ENCODE assay signal across 7 cellular contexts in the genomic region with DNA sequence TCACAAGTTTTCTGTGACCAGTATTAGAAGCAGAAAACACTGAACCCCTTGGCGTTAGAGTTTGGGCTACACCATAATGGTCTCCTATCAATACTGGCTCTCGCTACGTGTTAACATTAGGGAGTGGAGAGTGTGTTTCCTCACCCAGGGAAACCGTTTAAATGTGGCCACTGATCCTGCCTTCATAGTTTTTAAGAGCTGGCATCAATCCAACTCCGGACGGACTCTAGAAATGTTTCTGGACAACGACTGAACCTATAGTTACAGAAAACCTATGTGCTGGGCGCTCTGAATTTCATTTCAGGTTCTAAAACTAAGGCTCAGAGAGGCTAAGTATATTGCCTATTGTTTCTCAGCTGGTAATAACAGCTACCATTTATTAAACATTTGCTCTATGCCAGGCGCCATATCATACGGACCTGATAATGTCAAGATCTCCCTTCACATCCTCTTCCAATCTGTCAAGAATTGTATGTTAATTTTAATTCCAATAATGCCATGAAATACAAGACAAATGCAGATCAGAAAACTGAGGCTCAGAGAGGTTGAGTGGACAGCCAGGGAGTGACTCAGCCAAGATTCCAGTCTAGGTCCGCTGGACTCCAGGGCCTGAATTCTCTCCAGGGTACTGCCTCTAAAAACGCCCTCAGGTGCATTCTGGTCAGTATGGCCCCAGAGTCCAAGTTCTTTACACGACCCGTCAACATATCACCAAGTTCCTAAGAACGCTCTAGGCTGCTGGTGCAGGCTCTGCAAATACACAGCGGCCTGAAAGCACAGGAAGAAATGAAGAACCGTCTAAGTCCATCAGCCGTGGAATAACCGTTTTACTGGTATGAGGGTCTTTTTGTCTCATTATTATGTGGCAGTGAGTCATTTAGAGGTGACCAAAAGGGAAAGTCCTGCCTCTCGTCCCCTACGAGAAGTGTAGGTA. TPM values are rescaled to one million over a fixed set of nuclear protein-coding genes. Genes with fewer than 3 reads are reported as not detected.
DNase-seq lines count a peak whose midpoint lies in the region; ATAC-seq and TF ChIP-seq lines count a peak whose summit lies in the region.

No MANE protein-coding gene starts in this region.

- H3K9ac ChIP-seq in Karpas-422 (ENCODE audit: low read length), result peak overlapping the region; percentile 82

- peak overlapping the region; percentile 92 for H3K4me2 ChIP-seq in Karpas-422 (ENCODE audit: low read depth, low read length, poor library complexity, severe bottlenecking)

- H3K27me3 ChIP-seq in Karpas-422 (ENCODE audit: low read length), result no peaks in the 10 kb centered on the region

- peaks cover 11 to 14% (median 11%) of the 10 kb centered on the region in 3 donors for H3K27me3 Mint-ChIP-seq in immature natural killer cell (ENCODE audit: low read depth in 3 of 3)

- no peaks in the 10 kb centered on the region for H3K9me3 ChIP-seq in Karpas-422 (ENCODE audit: low read length)

- H3K79me2 ChIP-seq in Karpas-422 (ENCODE audit: low read length), result peaks cover 42% of the 10 kb centered on the region

- H3K27ac Mint-ChIP-seq in immature natural killer cell, result peak overlapping the region; percentile 95 to 99 (median 98)

- H4K20me1 ChIP-seq in Karpas-422 (ENCODE audit: insufficient read depth, low read depth, low read length), result no peaks in the 10 kb centered on the region

- H3K4me3 ChIP-seq in GM12864 (ENCODE audit: low read depth, low read length), result peak overlapping the region; percentile 90
- peak overlapping the region; percentile 79 for H3K4me3 ChIP-seq in Karpas-422 (ENCODE audit: low read length)
- H3K4me3 ChIP-seq in astrocyte of the cerebellum (ENCODE audit: low read depth, low read length), result peak overlapping the region; percentile 95

- H3K9me2 ChIP-seq in Karpas-422 (replicated peaks; ENCODE audit: insufficient read depth, low read length), result no peaks in the 10 kb centered on the region

- in situ Hi-C loops in astrocyte of the cerebellum (cut with HindIII; ENCODE audit: low sequenced_read_pairs), result no loop called here

- no peaks in the 10 kb centered on the region for H3K9me3 Mint-ChIP-seq in immature natural killer cell

- peak overlapping the region; percentile 82 for H3K27ac ChIP-seq in Karpas-422 (ENCODE audit: low read length)

- TF ChIP-seq CTCF in GM12864 (IDR thresholded peaks at IDR 0.05; ENCODE audit: low read depth, low read length, missing control alignments) (no peak), astrocyte of the cerebellum (IDR thresholded peaks at IDR 0.05; ENCODE audit: low read depth, low read length, missing control alignments) (no peak)

- peak overlapping the region; percentile 51; the same call in 1 of the 2 replicates for H2AFZ ChIP-seq in Karpas-422 (ENCODE audit: low read length)

- peaks cover 65% of the 10 kb centered on the region for H3K4me1 ChIP-seq in Karpas-422 (ENCODE audit: low read length)

- ATAC-seq in HG03045 (IDR thresholded peaks at IDR 0.05; ENCODE audit: unreplicated experiment), result no peak

- no peaks in the 10 kb centered on the region for H3K36me3 Mint-ChIP-seq in immature natural killer cell

- peak overlapping the region; percentile 95 to 98 (median 97) for H3K4me3 Mint-ChIP-seq in immature natural killer cell

- DNase-seq in GM12864 (ENCODE audit: low read depth) (peak; percentile 78), Karpas-422 (no peak), astrocyte of the cerebellum (ENCODE audit: low read depth) (no peak), immature natural killer cell (no peak)
- peak; percentile 45 for DNase-seq in stimulated activated CD8-positive, alpha-beta memory T cell treated with anti-CD3 and anti-CD28 coated beads, Interleukin-4, amount 100 ng/mL, for 48 hours
- DNase-seq in stimulated activated CD4-positive, alpha-beta T cell treated with anti-CD3 and anti-CD28 coated beads, Interleukin-4, amount 100 ng/mL, for 1 hour, result no peak

- peaks cover 31 to 38% of the 10 kb centered on the region in 2 donors for H3K4me1 Mint-ChIP-seq in immature natural killer cell

- no peaks in the 10 kb centered on the region for H3K36me3 ChIP-seq in Karpas-422 (ENCODE audit: insufficient read depth, low read length)

RNA-seq across cellular contexts. Expression of a gene that starts 0.9 kb away (rescaled TPM):
- total RNA-seq in Karpas-422 (2014; rRNA removed; shearing (Covaris generic); ENCODE audit: low replicate concordance), result 39.9 and 63.6 TPM in 2 replicates
- polyA plus RNA-seq in immature natural killer cell, result 10 to 100 TPM in 1 of 3 donors, 1 to 10 TPM in 2; 2.9 to 11.0 (median 5.3) TPM

Comparison
In these comparisons a context has a peak if more than half of its experiments do, and no peak if none do; other contexts are left out.
1. DNase-seq: peak in GM12864 (single experiment) and stimulated activated CD8-positive, alpha-beta memory T cell treated with anti-CD3 and anti-CD28 coated beads, Interleukin-4, amount 100 ng/mL, for 48 hours (single experiment); none in Karpas-422 (single experiment), astrocyte of the cerebellum (single experiment), immature natural killer cell (0 of 3) and stimulated activated CD4-positive, alpha-beta T cell treated with anti-CD3 and anti-CD28 coated beads, Interleukin-4, amount 100 ng/mL, for 1 hour (single experiment).
2. Peak in every context shown above with its lines, with median percentiles within 50 percentile points of each other: H3K4me3 ChIP-seq.